Comparison of ENCODE assay signal across 8 cellular contexts in the genomic region with DNA sequence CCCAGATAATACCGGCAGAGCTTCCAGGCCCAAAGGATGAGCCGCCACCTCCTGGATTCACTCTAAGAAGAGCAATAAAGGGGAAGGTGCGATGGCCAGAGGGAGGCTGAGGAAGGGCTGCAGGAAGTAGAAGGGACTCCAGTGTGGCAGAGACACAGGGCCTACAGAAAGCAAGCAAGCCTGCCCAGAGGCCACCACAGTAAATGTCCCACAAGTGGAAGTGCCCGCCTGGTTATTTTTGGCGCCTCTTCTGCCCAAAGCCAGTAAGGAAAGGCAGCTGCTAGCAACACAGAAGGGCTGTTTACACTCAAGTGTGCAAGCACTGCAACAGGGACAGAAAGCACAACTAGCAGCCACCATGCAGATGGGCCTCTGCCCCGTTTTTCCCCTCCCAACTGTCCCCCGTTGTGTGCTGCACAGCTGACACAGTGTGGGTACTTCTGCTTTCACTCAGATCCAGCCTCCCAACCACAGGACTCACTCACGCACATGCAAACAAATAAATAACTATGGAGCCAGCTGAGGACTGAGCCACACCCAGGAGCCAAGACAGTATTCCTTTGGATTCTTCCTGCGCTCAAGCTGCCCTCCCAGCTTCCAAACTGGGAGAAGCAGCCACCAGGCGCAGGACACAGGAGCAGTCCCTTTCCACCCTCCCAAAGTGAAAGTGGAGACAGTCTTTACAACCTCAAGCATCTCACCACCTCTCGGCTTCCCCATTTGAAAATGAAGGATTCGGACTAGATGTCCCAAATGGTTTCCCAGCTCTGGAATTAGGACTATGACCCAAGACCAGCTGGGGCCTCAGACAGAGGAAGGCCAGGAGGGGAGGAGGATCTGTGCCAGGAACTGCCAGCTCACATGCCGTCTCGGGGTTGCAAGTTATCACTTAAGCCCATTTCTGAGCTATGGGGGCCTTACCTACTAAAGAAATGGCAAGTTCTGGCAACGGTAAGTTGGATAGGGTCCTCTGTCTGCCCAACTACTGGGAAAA. TPM values are rescaled to one million over a fixed set of nuclear protein-coding genes. Genes with fewer than 3 reads are reported as not detected.
DNase-seq lines count a peak whose midpoint lies in the region; ATAC-seq, FAIRE-seq and TF ChIP-seq lines count a peak whose summit lies in the region.

No MANE protein-coding gene starts in this region.

- no peak for FAIRE-seq in keratinocyte (lab: Jason Lieb, UNC)

- H3K27ac ChIP-seq in keratinocyte (ENCODE audit: control insufficient read depth, insufficient read depth, low read length), result peak overlapping the region; percentile 98

- TF ChIP-seq CTCF in keratinocyte (optimal IDR thresholded peaks at IDR 0.05 in 1 of 3, IDR thresholded peaks at IDR 0.05 in 1 of 3, conservative IDR thresholded peaks at IDR 0.05 in 1 of 3; ENCODE audit: extremely low read depth in 1 of 3, insufficient read depth in 2 of 3, low read length in 3 of 3), result no peak

- H4K20me1 ChIP-seq in keratinocyte (ENCODE audit: control insufficient read depth, extremely low read depth, insufficient read depth, low read length), result no peaks in the 10 kb centered on the region

- H3K4me2 ChIP-seq in keratinocyte (ENCODE audit: control insufficient read depth, extremely low read depth, insufficient read depth, low read depth, low read length), result peak overlapping the region; percentile 100

- H3K79me2 ChIP-seq in keratinocyte (ENCODE audit: control insufficient read depth, insufficient read depth, low read length), result peaks cover 95% of the 10 kb centered on the region

- dilution Hi-C loops in keratinocyte (cut with MboI; ENCODE audit: extremely low pct_ligation_motif_present, low sequenced_read_pairs), result no loop called here

- H3K36me3 ChIP-seq in keratinocyte (ENCODE audit: control insufficient read depth in 2 of 2, extremely low read depth in 1 of 2, insufficient read depth in 2 of 2, low read length in 2 of 2), result peaks cover 0 to 13% of the 10 kb centered on the region in 2 experiments

- no peaks in the 10 kb centered on the region for H3K27me3 ChIP-seq in keratinocyte (ENCODE audit: control insufficient read depth, extremely low read depth, insufficient read depth, low read length)

- ATAC-seq in GM21576 (IDR thresholded peaks at IDR 0.05; ENCODE audit: unreplicated experiment) (peak; percentile 37), HG02970 (IDR thresholded peaks at IDR 0.05; ENCODE audit: low FRiP score, unreplicated experiment) (no peak)

- H3K9me3 ChIP-seq in keratinocyte (ENCODE audit: control insufficient read depth, low read depth, low read length), result no peaks in the 10 kb centered on the region

- H3K4me1 ChIP-seq in keratinocyte (ENCODE audit: control insufficient read depth, extremely low read depth, insufficient read depth, low read length), result peaks cover 91% of the 10 kb centered on the region

- H2AFZ ChIP-seq in keratinocyte (ENCODE audit: control insufficient read depth, low read length), result no peak overlapping the region

- H3K9me1 ChIP-seq in keratinocyte (ENCODE audit: control insufficient read depth, extremely low read depth, insufficient read depth, low read length), result peaks cover 6% of the 10 kb centered on the region

- H3K9ac ChIP-seq in keratinocyte (ENCODE audit: control insufficient read depth, extremely low read depth, insufficient read depth, low read length), result peak overlapping the region; percentile 96

- H3K4me3 ChIP-seq in GM08714 (ENCODE audit: low read length), result peak overlapping the region; percentile 83; the same call in 1 of the 2 replicates
- peak overlapping the region in 2 of 3 experiments; percentile 63 to 70 for H3K4me3 ChIP-seq in keratinocyte (ENCODE audit: control insufficient read depth in 2 of 3, extremely low read depth in 1 of 3, insufficient read depth in 2 of 3, low read depth in 1 of 3, low read length in 3 of 3)

- DNase-seq in NAMALWA (ENCODE audit: low spot score) (peak; percentile 72), anterior cingulate cortex (lab: John Stamatoyannopoulos, UW) (peak in 43 of 58 donors; percentile 21 to 75 (median 49)), keratinocyte (ENCODE audit: low read depth, low spot score) (no peak), HuH-7.5 (ENCODE audit: low spot score) (no peak)
- peak in 4 of 6 experiments; percentile 11 to 47 (median 28) for DNase-seq in stimulated activated naive CD4-positive, alpha-beta T cell (lab: John Stamatoyannopoulos, UW)

RNA-seq across cellular contexts. Expression of a gene that starts 40.0 kb away (rescaled TPM):
- polyA plus RNA-seq in keratinocyte, result 5.9 to 16.8 TPM (median 8.2 TPM) in 3 replicates
- 12.9 TPM for polyA plus RNA-seq in keratinocyte (2011; ENCODE audit: low read depth)
- 10.9 and 12.3 TPM in 2 replicates for polyA plus RNA-seq in keratinocyte (2011; cell fraction: cytosol; rRNA removed)
- 24.4 and 25.3 TPM in 2 replicates for polyA plus RNA-seq in keratinocyte (2011; cell fraction: nucleus; rRNA removed)
- 19.9 and 21.2 TPM in 2 replicates for polyA plus RNA-seq in keratinocyte (2012; ENCODE audit: low replicate concordance)
- 3.5 to 6.1 TPM (median 5.5 TPM) in 3 replicates for polyA minus RNA-seq in keratinocyte
- polyA minus RNA-seq in keratinocyte (2011; cell fraction: cytosol; rRNA and poly(A)+ RNA removed), result 7.5 TPM
- 6.1 and 8.4 TPM in 2 replicates for polyA minus RNA-seq in keratinocyte (2011; cell fraction: nucleus; rRNA and poly(A)+ RNA removed)

Comparison
In these comparisons a context has a peak if more than half of its experiments do, and no peak if none do; other contexts are left out.
1. DNase-seq: peak in NAMALWA (single experiment), anterior cingulate cortex (43 of 58) and stimulated activated naive CD4-positive, alpha-beta T cell (4 of 6); none in keratinocyte (single experiment) and HuH-7.5 (single experiment).